ENCODE assay signal across 26 cellular contexts in the genomic region with DNA sequence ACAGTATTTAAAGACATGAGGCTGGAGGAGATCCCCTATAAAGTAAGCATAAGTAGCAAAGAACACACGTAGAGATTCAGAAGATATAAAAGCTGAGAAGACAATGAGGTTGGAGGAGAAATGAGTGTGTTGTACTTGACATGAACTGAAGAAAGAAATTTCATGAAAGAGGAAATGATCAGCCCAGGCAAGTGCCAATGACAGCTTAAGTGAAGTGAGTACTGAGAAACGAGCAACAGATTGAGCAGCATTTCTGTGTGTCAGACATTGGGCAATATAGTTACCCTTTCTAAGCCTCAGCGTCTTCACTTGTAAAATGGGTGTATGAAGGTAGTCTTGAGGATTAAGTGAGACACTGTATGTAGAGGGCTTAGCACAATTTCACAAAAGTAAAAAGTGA. TPM values are rescaled to one million over a fixed set of nuclear protein-coding genes. Genes with fewer than 3 reads are reported as not detected.
"Had no signal": no experiment of that assay in that cellular context is flagged by ENCODE, and none has a peak within 500 bp of the region (broad histone marks: within the 10 kb centered on the region; RNA-seq: fewer than 3 reads in every experiment).

No MANE protein-coding gene starts in this region.

- DNase-seq: activated CD4-positive, alpha-beta T cell treated with anti-CD3 and anti-CD28 coated beads for 1 hour; activated CD8-positive, alpha-beta memory T cell treated with anti-CD3 and anti-CD28 coated beads for 24 hours; activated CD8-positive, alpha-beta memory T cell treated with anti-CD3 and anti-CD28 coated beads, Interleukin-2, amount 50 U/mL, for 48 hours; activated gamma-delta T cell; activated T-cell treated with anti-CD3 and anti-CD28 coated beads, Interleukin-2, amount 50 U/mL, for 72 hours; adrenal gland; cerebellar nuclear complex; effector memory CD4-positive, alpha-beta T cell; esophagus squamous epithelium; heart right ventricle; immature natural killer cell; kidney glomerular epithelial cell; left ventricle myocardium superior; stimulated activated CD4-positive, alpha-beta T cell treated with anti-CD3 and anti-CD28 coated beads, Interleukin-15, amount 100 ng/mL, for 24 hours; stimulated activated CD4-positive, alpha-beta T cell treated with anti-CD3 and anti-CD28 coated beads, Interleukin-2, amount 100 ng/mL, for 48 hours; stimulated activated naive CD8-positive, alpha-beta T cell treated with anti-CD3 and anti-CD28 coated beads, Interleukin-15, amount 100 ng/mL, for 72 hours; testis; upper lobe of left lung; WERI-Rb-1 had no signal

- H3K27ac ChIP-seq: breast epithelium, right atrium auricular region, testis, WERI-Rb-1 had no signal

- ATAC-seq: activated naive CD4-positive, alpha-beta T cell treated with anti-CD3 and anti-CD28 coated beads, Interleukin-2, amount 50 U/mL, for 72 hours; activated T-cell treated with anti-CD3 and anti-CD28 coated beads, Interleukin-2, amount 50 U/mL, for 72 hours; heart right ventricle; left ventricle myocardium superior; stimulated activated naive CD8-positive, alpha-beta T cell treated with anti-CD3 and anti-CD28 coated beads, Interleukin-15, amount 100 ng/mL, for 72 hours had no signal

- FAIRE-seq: astrocyte, endothelial cell of umbilical vein had no signal

- H3K27me3 ChIP-seq: adrenal gland, breast epithelium, esophagus squamous epithelium, heart right ventricle, right atrium auricular region, testis, upper lobe of left lung had no signal

- H3K4me3 ChIP-seq: adrenal gland, breast epithelium, esophagus squamous epithelium, heart right ventricle, right atrium auricular region, testis, upper lobe of left lung had no signal

RNA-seq across cellular contexts. Expression of a gene that starts 45.5 kb away (rescaled TPM):
- total RNA-seq: progenitor cell of endocrine pancreas had no signal

RNA-seq across cellular contexts. Expression of a gene that starts 49.2 kb away (rescaled TPM):
- total RNA-seq: endothelial cell of umbilical vein, neural crest cell, progenitor cell of endocrine pancreas had no signal
